In genomic region chr1:203464226-203464625, GRCh38 we compare ENCODE assay signal across 14 cellular contexts. TPM values are rescaled to one million over a fixed set of nuclear protein-coding genes. Genes with fewer than 3 reads are reported as not detected.
DNase-seq lines count a peak whose midpoint lies in the region; ATAC-seq and TF ChIP-seq lines count a peak whose summit lies in the region.
"Had no signal": no experiment of that assay in that cellular context is flagged by ENCODE, and none has a peak within 500 bp of the region (broad histone marks: within the 10 kb centered on the region; RNA-seq: fewer than 3 reads in every experiment).

No MANE protein-coding gene starts in this region.

- peak overlapping the region; percentile 96 for H3K27ac Mint-ChIP-seq in chondrocyte (ENCODE audit: unreplicated experiment)
- H3K27ac Mint-ChIP-seq in progenitor cell of endocrine pancreas: no peak overlapping the region
- H3K27ac Mint-ChIP-seq: activated B cell treated with CpG ODN at 0.5 μM for 24 hours; activated T-cell treated with anti-CD3 and anti-CD28 coated beads, Interleukin-2, amount 50 U/mL, for 24 hours had no signal

- H3K4me3 Mint-ChIP-seq in chondrocyte (ENCODE audit: unreplicated experiment) (no peak overlapping the region), progenitor cell of endocrine pancreas (ENCODE audit: low read depth) (no peak overlapping the region)
- H3K4me3 Mint-ChIP-seq: activated B cell treated with CpG ODN at 0.5 μM for 24 hours; activated T-cell treated with anti-CD3 and anti-CD28 coated beads, Interleukin-2, amount 50 U/mL, for 24 hours had no signal

- H3K36me3 Mint-ChIP-seq in chondrocyte (ENCODE audit: low read depth) (no peaks in the 10 kb centered on the region), progenitor cell of endocrine pancreas (ENCODE audit: insufficient read depth) (no peaks in the 10 kb centered on the region)

- 68 to 78% (median 72%) methylated on average over 5 of the region's 5 CpGs for WGBS in spleen, 5 donors

- DNase-seq in DMS53 (lab: John Stamatoyannopoulos, UW) (peak; percentile 30), DMS53 treated with DMSO at 0.1 percent for 48 hours (lab: John Stamatoyannopoulos, UW; ENCODE audit: unreplicated experiment) (no peak), chondrocyte (ENCODE audit: low spot score) (no peak), tibial artery (peak; percentile 62 to 85), spleen (no peak), progenitor cell of endocrine pancreas (ENCODE audit: low spot score, unreplicated experiment) (no peak)
- DNase-seq: 8988T; activated B cell treated with CpG ODN at 0.5 μM for 24 hours; activated T-cell treated with anti-CD3 and anti-CD28 coated beads, Interleukin-2, amount 50 U/mL, for 24 hours; midbrain; NCI-H526 had no signal

- no peak for ATAC-seq in GM21786 (IDR thresholded peaks at IDR 0.05; ENCODE audit: unreplicated experiment)

- H3K9me3 ChIP-seq in mucosa of rectum (ENCODE audit: control insufficient read depth in 2 of 2, low read length in 2 of 2) (no peaks in the 10 kb centered on the region), tibial artery (no peaks in the 10 kb centered on the region), spleen (no peaks in the 10 kb centered on the region)
- H3K9me3 ChIP-seq: SJSA1 had no signal

- H3K27me3 Mint-ChIP-seq in chondrocyte (ENCODE audit: low read depth): no peaks in the 10 kb centered on the region
- H3K27me3 Mint-ChIP-seq in progenitor cell of endocrine pancreas: peaks cover 26% of the 10 kb centered on the region

- H3K27ac ChIP-seq in mucosa of rectum (ENCODE audit: low read depth in 2 of 2, low read length in 2 of 2): peak overlapping the region; percentile 44 to 59
- H3K27ac ChIP-seq in tibial artery: peak overlapping the region; percentile 93 to 95
- H3K27ac ChIP-seq in spleen: peak overlapping the region in 3 of 8 donors; percentile 31 to 67 (median 63)
- H3K27ac ChIP-seq: SJSA1 had no signal

- TF ChIP-seq CTCF in chondrocyte (IDR thresholded peaks at IDR 0.05) (no peak), tibial artery (IDR thresholded peaks at IDR 0.05) (no peak), spleen (IDR thresholded peaks at IDR 0.05 in 8 of 11, conservative IDR thresholded peaks at IDR 0.05 in 3 of 11) (no peak), progenitor cell of endocrine pancreas (IDR thresholded peaks at IDR 0.05; ENCODE audit: unreplicated experiment) (no peak)

- H3K27me3 ChIP-seq in mucosa of rectum (ENCODE audit: control insufficient read depth in 2 of 2, insufficient read depth in 2 of 2, low read length in 2 of 2): no peaks in the 10 kb centered on the region
- no peaks in the 10 kb centered on the region for H3K27me3 ChIP-seq in tibial artery
- H3K27me3 ChIP-seq in spleen (replicated peaks in 1 of 7): peaks cover 0 to 31% (median 0%) of the 10 kb centered on the region in 7 donors
- H3K27me3 ChIP-seq: SJSA1 had no signal

- no peaks in the 10 kb centered on the region for H3K9me3 Mint-ChIP-seq in chondrocyte (ENCODE audit: low read depth)
- no peaks in the 10 kb centered on the region for H3K9me3 Mint-ChIP-seq in progenitor cell of endocrine pancreas (ENCODE audit: low read depth)
- H3K9me3 Mint-ChIP-seq: activated B cell treated with CpG ODN at 0.5 μM for 24 hours; activated T-cell treated with anti-CD3 and anti-CD28 coated beads, Interleukin-2, amount 50 U/mL, for 24 hours had no signal

- TF ChIP-seq POLR2A in spleen (IDR thresholded peaks at IDR 0.05): no peak

- intact Hi-C loops in tibial artery (cut with DNase I; ENCODE audit: low total_unique reads) (no loop called here), spleen (cut with DNase I; ENCODE audit: low total_unique reads) (no loop called here)

- no peaks in the 10 kb centered on the region for H3K36me3 ChIP-seq in mucosa of rectum (ENCODE audit: control insufficient read depth in 2 of 2, insufficient read depth in 2 of 2, low read length in 2 of 2)
- no peaks in the 10 kb centered on the region for H3K36me3 ChIP-seq in tibial artery
- H3K36me3 ChIP-seq in spleen: no peaks in the 10 kb centered on the region
- H3K36me3 ChIP-seq: SJSA1 had no signal

- H3K4me1 ChIP-seq in mucosa of rectum (ENCODE audit: control insufficient read depth in 2 of 2, insufficient read depth in 2 of 2, low read length in 2 of 2) (peaks cover 14 to 15% of the 10 kb centered on the region in 2 donors), tibial artery (peaks cover 3 to 76% (median 62%) of the 10 kb centered on the region in 4 donors), spleen (peaks cover 0 to 34% (median 8%) of the 10 kb centered on the region in 6 donors)

- H3K4me3 ChIP-seq in mucosa of rectum (ENCODE audit: low read length in 2 of 2) (no peak overlapping the region), tibial artery (no peak overlapping the region), spleen (no peak overlapping the region)
- H3K4me3 ChIP-seq: SJSA1 had no signal

- no peak overlapping the region for H3K9ac ChIP-seq in mucosa of rectum (ENCODE audit: low read depth in 1 of 2, low read length in 2 of 2)

- peaks cover 63% of the 10 kb centered on the region for H3K4me1 Mint-ChIP-seq in chondrocyte (ENCODE audit: low read depth)
- H3K4me1 Mint-ChIP-seq in progenitor cell of endocrine pancreas (ENCODE audit: low read depth): peaks cover 7% of the 10 kb centered on the region

RNA-seq across cellular contexts. Expression of gene PRELP, which starts 11.4 kb away (rescaled TPM):
- total RNA-seq in chondrocyte: 29.5 to 33.7 TPM (median 33.2 TPM) in 3 replicates
- 10 to 100 TPM; 25.6 to 50.3 (median 31.7) TPM for total RNA-seq in spleen
- polyA plus RNA-seq in spleen: 10 to 100 TPM in 2 of 3 donors, 1 to 10 TPM in 1; 4.9 to 21.6 (median 10.7) TPM
- total RNA-seq in progenitor cell of endocrine pancreas: 0.04 and 0.14 TPM in 2 replicates
- total RNA-seq: activated B cell treated with CpG ODN at 0.5 μM for 24 hours, SJSA1 had no signal

RNA-seq across cellular contexts. Expression of gene OPTC, which starts 29.7 kb away (rescaled TPM):
- not detected in 3 replicates for total RNA-seq in chondrocyte
- total RNA-seq in spleen: not detected
- not detected for polyA plus RNA-seq in spleen
- total RNA-seq in progenitor cell of endocrine pancreas: not detected in 2 replicates
- total RNA-seq: activated B cell treated with CpG ODN at 0.5 μM for 24 hours, SJSA1 had no signal

Comparison
In these comparisons a context has a peak if more than half of its experiments do, and no peak if none do; other contexts are left out.
1. DNase-seq: peak in DMS53 (single experiment) and tibial artery (2 of 2); none in DMS53 treated with DMSO at 0.1 percent for 48 hours (single experiment), chondrocyte (single experiment), spleen (single experiment) and progenitor cell of endocrine pancreas (single experiment).
2. RNA of gene PRELP, which starts 11.4 kb away (total RNA-seq): 29.5 to 33.7 TPM in chondrocyte and 25.6 to 50.3 TPM in spleen; 0.04 to 0.14 TPM in progenitor cell of endocrine pancreas; every median in the first group is over 10 times any median in the second.